8 cellular contexts compared by ENCODE assay signal in the genomic region with DNA sequence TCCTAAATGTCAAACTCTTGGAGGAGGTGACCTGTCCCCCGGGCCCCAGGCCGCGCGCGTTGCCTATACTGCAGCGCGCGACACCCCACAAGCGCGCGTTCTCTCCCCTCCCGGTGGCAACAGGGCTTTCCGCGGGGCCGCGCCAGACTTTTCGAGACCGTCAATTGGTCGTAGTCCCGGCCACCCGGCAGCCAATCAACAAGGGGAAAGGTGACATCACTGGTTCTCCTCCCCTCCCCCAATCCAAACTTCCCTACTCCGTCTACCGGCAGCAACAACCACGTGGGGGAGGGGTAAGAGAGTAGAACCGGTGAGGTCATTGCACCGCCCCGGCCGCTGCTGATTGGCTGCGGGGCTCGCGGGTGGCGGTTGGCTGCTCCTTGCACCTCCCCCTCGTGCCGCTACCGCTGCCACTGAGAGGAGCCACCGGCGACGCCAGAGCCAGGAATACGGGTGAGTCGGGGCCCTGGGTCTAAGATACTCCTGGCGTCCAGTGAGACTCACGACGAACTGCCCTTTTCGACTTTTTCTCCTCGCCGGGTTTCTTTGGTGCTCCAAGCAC. TPM values are rescaled to one million over a fixed set of nuclear protein-coding genes. Genes with fewer than 3 reads are reported as not detected.
DNase-seq lines count a peak whose midpoint lies in the region; ATAC-seq and TF ChIP-seq lines count a peak whose summit lies in the region.

No MANE protein-coding gene starts in this region.

- no peak overlapping the region for H3K27ac Mint-ChIP-seq in activated naive CD8-positive, alpha-beta T cell treated with anti-CD3 and anti-CD28 coated beads for 36 hours

- H3K27me3 Mint-ChIP-seq in activated naive CD8-positive, alpha-beta T cell treated with anti-CD3 and anti-CD28 coated beads for 36 hours, result no peaks in the 10 kb centered on the region

- no peak overlapping the region for H3K4me3 Mint-ChIP-seq in activated naive CD8-positive, alpha-beta T cell treated with anti-CD3 and anti-CD28 coated beads for 36 hours

- H3K4me1 Mint-ChIP-seq in activated naive CD8-positive, alpha-beta T cell treated with anti-CD3 and anti-CD28 coated beads for 36 hours, result peaks cover 22% of the 10 kb centered on the region

- WGBS in ovary, 3 donors, result 0 to 1% (median 1%) methylated on average over 45 to 46 of the region's 46 CpGs
- WGBS in thyroid gland, 2 donors, result 0% methylated on average over 25 to 43 of the region's 46 CpGs

- peaks cover 7% of the 10 kb centered on the region for H3K36me3 Mint-ChIP-seq in activated naive CD8-positive, alpha-beta T cell treated with anti-CD3 and anti-CD28 coated beads for 36 hours

- no peaks in the 10 kb centered on the region for H3K27me3 ChIP-seq in ovary
- no peaks in the 10 kb centered on the region for H3K27me3 ChIP-seq in thyroid gland

- no peaks in the 10 kb centered on the region for H3K9me3 Mint-ChIP-seq in activated naive CD8-positive, alpha-beta T cell treated with anti-CD3 and anti-CD28 coated beads for 36 hours

- H3K4me3 ChIP-seq in SK-N-MC (peak overlapping the region; percentile 93), ovary (peak overlapping the region; percentile 89), thyroid gland (replicated peaks in 1 of 3) (peak overlapping the region; percentile 30 to 66 (median 45))

- peak; percentile 92 for DNase-seq in GM10266 (ENCODE audit: extremely low spot score)
- DNase-seq in NCI-H1092 (lab: John Stamatoyannopoulos, UW), result peak; percentile 97
- peak; percentile 96 for DNase-seq in SK-N-MC (ENCODE audit: low read depth, low spot score)
- peak; percentile 97 for DNase-seq in activated naive CD8-positive, alpha-beta T cell treated with anti-CD3 and anti-CD28 coated beads for 36 hours
- peak; percentile 99 for DNase-seq in Right ventricle myocardium superior
- peak; percentile 97 to 99 (median 98) for DNase-seq in ovary
- DNase-seq in thyroid gland, result peak; percentile 99

- peak overlapping the region; percentile 98 for H3K9ac ChIP-seq in SK-N-MC (ENCODE audit: insufficient read length)

- H3K9me3 ChIP-seq in SK-N-MC (ENCODE audit: low read depth, low read length) (no peaks in the 10 kb centered on the region), ovary (no peaks in the 10 kb centered on the region), thyroid gland (no peaks in the 10 kb centered on the region)

- intact Hi-C loops in Right ventricle myocardium superior (cut with DNase I) (no loop called here), ovary (cut with DNase I) (loop anchor here in 1 of 4 donors (2.0 kb wide), 1 partner anchor 13 kb away; a partner anchor contains a TSS), thyroid gland (cut with DNase I) (no loop called here)

- H3K4me1 ChIP-seq in ovary (ENCODE audit: insufficient read depth) (peaks cover 6% of the 10 kb centered on the region), thyroid gland (peaks cover 20 to 29% of the 10 kb centered on the region in 2 donors)

- TF ChIP-seq POLR2A in ovary (IDR thresholded peaks at IDR 0.05) (peak; percentile 89), thyroid gland (IDR thresholded peaks at IDR 0.05) (peak in 1 of 2 donors; percentile 91)

- TF ChIP-seq CTCF in GM10266 (IDR thresholded peaks at IDR 0.05; ENCODE audit: control insufficient read depth, insufficient read depth, low read depth, missing control alignments) (no peak), ovary (IDR thresholded peaks at IDR 0.05) (peak in 1 of 3 donors; percentile 4), thyroid gland (IDR thresholded peaks at IDR 0.05) (peak in 1 of 6 experiments; percentile 5)

- TF ChIP-seq EP300 in ovary (IDR thresholded peaks at IDR 0.05), result peak; percentile 51

- H3K27ac ChIP-seq in SK-N-MC (peak overlapping the region; percentile 98), ovary (peak overlapping the region; percentile 94 to 100), thyroid gland (peak overlapping the region; percentile 96 to 100 (median 99))

- H3K36me3 ChIP-seq in SK-N-MC (ENCODE audit: insufficient read depth, low read length), result no peaks in the 10 kb centered on the region; the same call in 1 of the 2 replicates
- H3K36me3 ChIP-seq in ovary, result no peaks in the 10 kb centered on the region
- H3K36me3 ChIP-seq in thyroid gland, result peaks cover 13% of the 10 kb centered on the region in 2 donors

- ATAC-seq in HG02610 (IDR thresholded peaks at IDR 0.05; ENCODE audit: unreplicated experiment) (peak; percentile 55), Right ventricle myocardium superior (ENCODE audit: poor library complexity) (peak; percentile 90)

RNA-seq across cellular contexts. Expression of a gene that starts 0.8 kb away (rescaled TPM):
- total RNA-seq in activated naive CD8-positive, alpha-beta T cell treated with anti-CD3 and anti-CD28 coated beads for 36 hours, result 10 to 100 TPM; 43.8 to 50.4 TPM
- total RNA-seq in Right ventricle myocardium superior (33.6 TPM), ovary (100 to 1,000 TPM in 4 of 7 donors, 10 to 100 TPM in 3; 24.6 to 139 (median 113) TPM), thyroid gland (10 to 100 TPM; 50.6 to 98.3 (median 56.9) TPM)
- polyA plus RNA-seq in ovary, result 10 to 100 TPM in 1 of 2 donors, 1 to 10 TPM in 1; 6.6 to 71.0 TPM

RNA-seq across cellular contexts. Expression of a gene that starts 13.3 kb away (rescaled TPM):
- 10 to 100 TPM; 62.9 to 66.0 TPM for total RNA-seq in activated naive CD8-positive, alpha-beta T cell treated with anti-CD3 and anti-CD28 coated beads for 36 hours
- total RNA-seq in Right ventricle myocardium superior, result 42.1 TPM
- total RNA-seq in ovary, result 100 to 1,000 TPM in 1 of 7 donors, 10 to 100 TPM in 6; 23.1 to 110 (median 76.6) TPM
- 10 to 100 TPM; 31.7 to 51.0 TPM for polyA plus RNA-seq in ovary
- 10 to 100 TPM; 27.5 to 50.2 (median 39.2) TPM for total RNA-seq in thyroid gland

RNA-seq across cellular contexts. Expression of a gene that starts 25.8 kb away (rescaled TPM):
- 10 to 100 TPM; 38.2 to 39.0 TPM for total RNA-seq in activated naive CD8-positive, alpha-beta T cell treated with anti-CD3 and anti-CD28 coated beads for 36 hours
- 35.6 TPM for total RNA-seq in Right ventricle myocardium superior
- 10 to 100 TPM; 16.0 to 40.9 (median 34.9) TPM for total RNA-seq in ovary
- 10 to 100 TPM; 31.9 to 38.3 TPM for polyA plus RNA-seq in ovary
- 10 to 100 TPM; 19.1 to 32.6 (median 24.6) TPM for total RNA-seq in thyroid gland

RNA-seq across cellular contexts. Expression of a gene that starts 33.7 kb away (rescaled TPM):
- total RNA-seq in activated naive CD8-positive, alpha-beta T cell treated with anti-CD3 and anti-CD28 coated beads for 36 hours, result under 1 TPM; 0.52 to 0.92 TPM
- total RNA-seq in Right ventricle myocardium superior (not detected), ovary (1 to 10 TPM in 2 of 7 donors, under 1 TPM in 4, not detected in 1; 0.58 to 2.9 (median 0.78) TPM), thyroid gland (under 1 TPM in 2 of 4 donors, not detected in 2; 0.27 to 0.45 TPM)
- polyA plus RNA-seq in ovary, result under 1 TPM in 1 of 2 donors, not detected in 1; 0.71 TPM

RNA-seq across cellular contexts. Expression of a gene that starts 34.2 kb away (rescaled TPM):
- 10 to 100 TPM; 38.1 to 38.4 TPM for total RNA-seq in activated naive CD8-positive, alpha-beta T cell treated with anti-CD3 and anti-CD28 coated beads for 36 hours
- total RNA-seq in Right ventricle myocardium superior (4.3 TPM), ovary (10 to 100 TPM; 15.8 to 40.2 (median 20.6) TPM), thyroid gland (10 to 100 TPM in 3 of 4 donors, 1 to 10 TPM in 1; 6.0 to 23.7 (median 19.1) TPM)
- polyA plus RNA-seq in ovary, result 10 to 100 TPM in 1 of 2 donors, 1 to 10 TPM in 1; 4.1 to 23.4 TPM

Comparison
In these comparisons a context has a peak if more than half of its experiments do, and no peak if none do; other contexts are left out.
1. Peak in every context shown above with its lines: DNase-seq, ATAC-seq, H3K4me3 ChIP-seq and H3K27ac ChIP-seq.